In genomic region chr7:67455508-67455907, GRCh38 we compare ENCODE assay signal across 17 cellular contexts.
"Had no signal": no experiment of that assay in that cellular context is flagged by ENCODE, and none has a peak within 500 bp of the region (broad histone marks: within the 10 kb centered on the region; RNA-seq: fewer than 3 reads in every experiment).

No MANE protein-coding gene starts in this region.

- H3K27ac ChIP-seq: colonic mucosa, dorsolateral prefrontal cortex, esophagus muscularis mucosa, foreskin keratinocyte, gastroesophageal sphincter, heart left ventricle, hepatocyte, left lung, lower lobe of right lung had no signal

- H3K4me2 ChIP-seq: hepatocyte had no signal

- H3K27me3 ChIP-seq: colonic mucosa, esophagus muscularis mucosa, foreskin keratinocyte, hepatocyte, left lung had no signal

- H3K4me1 ChIP-seq: colonic mucosa, esophagus muscularis mucosa, foreskin keratinocyte, gastroesophageal sphincter, left lung, lower lobe of right lung had no signal

- DNase-seq: colonic mucosa; dermis blood vessel endothelial cell; dorsolateral prefrontal cortex; effector CD4-positive, alpha-beta T cell; effector memory CD4-positive, alpha-beta T cell; foreskin keratinocyte; heart left ventricle; hypothalamus; left cardiac atrium; left lung; left ventricle myocardium superior; lower lobe of right lung; mesenchymal stem cell; midbrain had no signal

- ATAC-seq: foreskin keratinocyte, gastroesophageal sphincter, heart left ventricle, left cardiac atrium, left lung, left ventricle myocardium superior, lower lobe of right lung had no signal

- H2AFZ ChIP-seq: hepatocyte had no signal

- H3K9me3 ChIP-seq: colonic mucosa, esophagus muscularis mucosa, gastroesophageal sphincter, left lung, lower lobe of right lung had no signal

- H3K79me2 ChIP-seq: hepatocyte had no signal

- H3K36me3 ChIP-seq: colonic mucosa, esophagus muscularis mucosa, gastroesophageal sphincter, heart left ventricle, left lung, lower lobe of right lung had no signal

- H3K4me3 ChIP-seq: colonic mucosa, dorsolateral prefrontal cortex, esophagus muscularis mucosa, gastroesophageal sphincter, heart left ventricle, hepatocyte, left lung, lower lobe of right lung had no signal
